ENCODE assay signal across 8 cellular contexts in genomic region chr9:31347082-31347617, GRCh38.
DNase-seq lines count a peak whose midpoint lies in the region; ATAC-seq, FAIRE-seq and TF ChIP-seq lines count a peak whose summit lies in the region.

No MANE protein-coding gene starts in this region.

- no peaks in the 10 kb centered on the region for H3K9me3 ChIP-seq in SU-DHL-6 (ENCODE audit: insufficient read depth, low read length)
- peaks cover 0 to 12% (median 8%) of the 10 kb centered on the region in 8 donors for H3K9me3 ChIP-seq in spleen

- intact Hi-C loops in spleen (cut with DNase I; ENCODE audit: low total_unique reads), result no loop called here

- 19 to 30% (median 28%) methylated on average over 6 of the region's 6 CpGs for WGBS in spleen, 5 donors

- H3K4me2 ChIP-seq in SU-DHL-6 (ENCODE audit: low read depth, low read length, poor library complexity, severe bottlenecking), result peak overlapping the region; percentile 67

- H3K4me3 ChIP-seq in SU-DHL-6 (ENCODE audit: insufficient read depth, low read length, poor library complexity, severe bottlenecking) (peak overlapping the region; percentile 36), spleen (peak overlapping the region in 1 of 8 donors; percentile 27)

- ATAC-seq in HG03342 (IDR thresholded peaks at IDR 0.05; ENCODE audit: unreplicated experiment), result peak; percentile 99

- peak; percentile 14 to 24 for DNase-seq in AML-193 (lab: John Stamatoyannopoulos, UW)
- peak; percentile 14 for DNase-seq in GM19239 (ENCODE audit: insufficient read length, low spot score)
- peak; percentile 5 for DNase-seq in germinal center (ENCODE audit: low spot score)
- no peak for DNase-seq in spleen
- DNase-seq in activated CD4-positive, CD25-positive, alpha-beta regulatory T cell (lab: John Stamatoyannopoulos, UW), result no peak
- DNase-seq in stimulated activated CD4-positive, alpha-beta T cell treated with anti-CD3 and anti-CD28 coated beads, Interleukin-4, amount 100 ng/mL, for 1 hour, result no peak

- TF ChIP-seq CTCF in SU-DHL-6 (IDR thresholded peaks at IDR 0.05; ENCODE audit: insufficient read depth, low read length, poor library complexity, severe bottlenecking) (no peak), spleen (IDR thresholded peaks at IDR 0.05 in 8 of 11, conservative IDR thresholded peaks at IDR 0.05 in 3 of 11) (no peak)

- H4K20me1 ChIP-seq in SU-DHL-6 (ENCODE audit: low read depth, low read length), result no peaks in the 10 kb centered on the region

- peaks cover 8 to 21% (median 11%) of the 10 kb centered on the region in 6 donors for H3K4me1 ChIP-seq in spleen

- TF ChIP-seq POLR2A in spleen (IDR thresholded peaks at IDR 0.05), result no peak

- H2AFZ ChIP-seq in SU-DHL-6 (ENCODE audit: low read depth, low read length, severe bottlenecking), result peak overlapping the region; percentile 90

- no peaks in the 10 kb centered on the region for H3K36me3 ChIP-seq in SU-DHL-6 (ENCODE audit: low read length)
- no peaks in the 10 kb centered on the region for H3K36me3 ChIP-seq in spleen

- H3K27ac ChIP-seq in SU-DHL-6 (ENCODE audit: low read depth, low read length) (peak overlapping the region; percentile 39; the same call in 1 of the 2 replicates), spleen (peak overlapping the region; percentile 74 to 86 (median 82))

- no peaks in the 10 kb centered on the region for H3K79me2 ChIP-seq in SU-DHL-6 (ENCODE audit: insufficient read depth, low read length)

- no peaks in the 10 kb centered on the region for H3K9me2 ChIP-seq in SU-DHL-6 (replicated peaks; ENCODE audit: insufficient read depth, low read length)

- H3F3A ChIP-seq in SU-DHL-6 (ENCODE audit: insufficient read depth), result no peaks in the 10 kb centered on the region

- FAIRE-seq in GM19239 (lab: Jason Lieb, UNC), result peak; percentile 93

- H3K27me3 ChIP-seq in SU-DHL-6 (ENCODE audit: low read length), result no peaks in the 10 kb centered on the region
- H3K27me3 ChIP-seq in spleen (replicated peaks in 1 of 7), result no peaks in the 10 kb centered on the region

- H3K9ac ChIP-seq in SU-DHL-6 (ENCODE audit: low read length), result peak overlapping the region; percentile 22; the same call in 1 of the 2 replicates

Comparison
In these comparisons a context has a peak if more than half of its experiments do, and no peak if none do; other contexts are left out.
1. DNase-seq: peak in AML-193 (2 of 2), GM19239 (single experiment) and germinal center (single experiment); none in spleen (single experiment), activated CD4-positive, CD25-positive, alpha-beta regulatory T cell (0 of 4) and stimulated activated CD4-positive, alpha-beta T cell treated with anti-CD3 and anti-CD28 coated beads, Interleukin-4, amount 100 ng/mL, for 1 hour (single experiment).